In the genomic region with DNA sequence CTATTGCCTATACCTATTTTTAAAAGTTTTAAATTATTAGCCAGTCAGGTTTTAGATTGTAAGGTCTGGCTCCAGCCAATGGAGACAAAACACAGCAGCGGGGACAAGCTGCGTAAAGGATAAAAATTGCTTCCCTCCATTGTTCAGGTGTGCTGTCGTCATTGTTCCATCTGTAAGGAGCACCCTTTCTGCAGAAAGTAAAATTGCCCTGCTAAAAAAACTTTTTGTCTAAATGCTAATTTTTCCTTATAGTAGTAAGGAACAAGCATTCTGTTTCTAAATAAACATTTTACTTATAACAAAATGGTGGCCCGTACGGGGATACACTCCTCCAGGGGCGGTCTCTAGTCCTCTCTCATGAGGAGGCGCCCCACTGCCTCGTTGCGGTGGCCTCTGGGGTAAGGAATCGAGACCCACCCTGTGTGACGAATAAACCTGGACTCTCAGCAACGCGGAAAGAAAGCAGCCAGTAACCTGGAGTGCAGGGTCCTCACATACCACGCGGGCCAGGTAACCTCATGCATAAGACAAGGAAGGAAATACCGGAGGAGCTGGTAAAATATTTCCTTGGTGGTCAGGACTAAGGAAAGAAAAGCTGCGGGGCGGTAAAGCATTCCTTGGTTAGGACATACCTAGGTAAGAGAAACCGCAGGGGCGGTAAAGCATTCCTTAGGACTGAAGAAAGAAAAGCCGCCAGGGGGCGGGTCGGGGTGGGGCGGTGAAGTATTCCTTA, we compare ENCODE assay signal across 16 cellular contexts.
DNase-seq lines count a peak whose midpoint lies in the region; ATAC-seq and TF ChIP-seq lines count a peak whose summit lies in the region.
"Had no signal": no experiment of that assay in that cellular context is flagged by ENCODE, and none has a peak within 500 bp of the region (broad histone marks: within the 10 kb centered on the region; RNA-seq: fewer than 3 reads in every experiment).

No MANE protein-coding gene starts in this region.

- peak overlapping the region; percentile 53 for H3K9ac ChIP-seq in smooth muscle cell (ENCODE audit: low read depth)

- POLR2A ChIA-PET in WTC11 (lab: Charles Lee): interaction anchor here (1.0 kb wide), 1 partner anchor 39 kb away, joined by 3 read pairs; no protein-coding TSS in a partner anchor

- peaks cover 8% of the 10 kb centered on the region for H3K4me1 ChIP-seq in smooth muscle cell (ENCODE audit: low read depth)
- H3K4me1 ChIP-seq: Caco-2 had no signal

- no peaks in the 10 kb centered on the region for H3K27me3 ChIP-seq in smooth muscle cell (ENCODE audit: low read depth)

- WGBS in smooth muscle cell (ENCODE audit: low lambda C conversion rate): 15% methylated on average over 24 of the region's 24 CpGs

- H3K79me2 ChIP-seq in smooth muscle cell (ENCODE audit: low read depth): no peaks in the 10 kb centered on the region

- peaks cover 4% of the 10 kb centered on the region for H3K9me3 Mint-ChIP-seq in activated naive CD8-positive, alpha-beta T cell treated with anti-CD3 and anti-CD28 coated beads for 36 hours
- no peaks in the 10 kb centered on the region for H3K9me3 Mint-ChIP-seq in activated naive CD8-positive, alpha-beta T cell treated with anti-CD3 and anti-CD28 coated beads, Interleukin-2, amount 50 U/mL, for 24 hours
- peaks cover 20% of the 10 kb centered on the region for H3K9me3 Mint-ChIP-seq in WTC11

- H3K36me3 ChIP-seq in smooth muscle cell (ENCODE audit: low read depth): no peaks in the 10 kb centered on the region

- peak overlapping the region; percentile 50 for H3K4me3 ChIP-seq in smooth muscle cell
- H3K4me3 ChIP-seq: GM12878 had no signal

- peak overlapping the region; percentile 94 for H2AFZ ChIP-seq in smooth muscle cell (ENCODE audit: low read depth)

- H3K9me3 ChIP-seq in smooth muscle cell (replicated peaks; ENCODE audit: low read depth): no peaks in the 10 kb centered on the region

- TF ChIP-seq CTCF in WTC11 (IDR thresholded peaks at IDR 0.05) (no peak), smooth muscle cell (IDR thresholded peaks at IDR 0.05; ENCODE audit: borderline replicate concordance, insufficient read depth, poor library complexity, severe bottlenecking) (peak; percentile 17)

- peak overlapping the region; percentile 54 for H3K27ac Mint-ChIP-seq in activated naive CD8-positive, alpha-beta T cell treated with anti-CD3 and anti-CD28 coated beads for 36 hours
- no peak overlapping the region for H3K27ac Mint-ChIP-seq in activated naive CD8-positive, alpha-beta T cell treated with anti-CD3 and anti-CD28 coated beads, Interleukin-2, amount 50 U/mL, for 24 hours
- H3K27ac Mint-ChIP-seq in WTC11: peak overlapping the region; percentile 84; the same call in 1 of the 2 replicates

- peak overlapping the region; percentile 90 for H3K4me2 ChIP-seq in smooth muscle cell

- peak overlapping the region; percentile 83 for H3K27ac ChIP-seq in smooth muscle cell (ENCODE audit: low read depth)
- H3K27ac ChIP-seq: C4-2B had no signal

- H4K20me1 ChIP-seq in smooth muscle cell (ENCODE audit: low read depth): no peaks in the 10 kb centered on the region

- ATAC-seq in activated naive CD8-positive, alpha-beta T cell treated with anti-CD3 and anti-CD28 coated beads, Interleukin-2, amount 50 U/mL, for 24 hours: no peak
- ATAC-seq in WTC11: peak; percentile 94
- ATAC-seq: GM12878 had no signal

- no peaks in the 10 kb centered on the region for H3K4me1 Mint-ChIP-seq in activated naive CD8-positive, alpha-beta T cell treated with anti-CD3 and anti-CD28 coated beads for 36 hours
- H3K4me1 Mint-ChIP-seq in activated naive CD8-positive, alpha-beta T cell treated with anti-CD3 and anti-CD28 coated beads, Interleukin-2, amount 50 U/mL, for 24 hours: peaks cover 3% of the 10 kb centered on the region
- H3K4me1 Mint-ChIP-seq in WTC11: 0 out of 2 replicates have a peak, but pooled peaks cover 3% of the 10 kb centered on the region

- no peak for DNase-seq in activated naive CD8-positive, alpha-beta T cell treated with anti-CD3 and anti-CD28 coated beads for 36 hours
- no peak for DNase-seq in activated naive CD8-positive, alpha-beta T cell treated with anti-CD3 and anti-CD28 coated beads, Interleukin-2, amount 50 U/mL, for 24 hours
- DNase-seq in WTC11 (ENCODE audit: low spot score) (peak; percentile 71), iPS DF 19.7 (ENCODE audit: low read depth, low spot score) (peak; percentile 45), smooth muscle cell (lab: John Stamatoyannopoulos, UW; ENCODE audit: unreplicated experiment) (no peak), COR-L47 (lab: John Stamatoyannopoulos, UW) (no peak), NCI-H524 (lab: John Stamatoyannopoulos, UW) (no peak)
- DNase-seq in activated CD4-positive, CD25-positive, alpha-beta regulatory T cell treated with anti-CD3 and anti-CD28 coated beads, Interleukin-2, amount 50 U/mL, for 72 hours: no peak
- DNase-seq: Caco-2, DMS53, NCI-H1417 treated with DMSO at 0.1 percent for 48 hours, NCI-H2029 treated with DMSO at 0.1 percent for 48 hours, NCI-H510A, SHP77 treated with DMSO at 0.1 percent for 48 hours had no signal

- peaks cover 12% of the 10 kb centered on the region for H3F3A ChIP-seq in smooth muscle cell (ENCODE audit: low read depth)

- H3K4me3 Mint-ChIP-seq in activated naive CD8-positive, alpha-beta T cell treated with anti-CD3 and anti-CD28 coated beads for 36 hours: no peak overlapping the region
- no peak overlapping the region for H3K4me3 Mint-ChIP-seq in activated naive CD8-positive, alpha-beta T cell treated with anti-CD3 and anti-CD28 coated beads, Interleukin-2, amount 50 U/mL, for 24 hours
- H3K4me3 Mint-ChIP-seq in WTC11: peak overlapping the region; percentile 45

- H3K36me3 Mint-ChIP-seq in activated naive CD8-positive, alpha-beta T cell treated with anti-CD3 and anti-CD28 coated beads for 36 hours: peaks cover 78% of the 10 kb centered on the region
- peaks cover 80% of the 10 kb centered on the region for H3K36me3 Mint-ChIP-seq in activated naive CD8-positive, alpha-beta T cell treated with anti-CD3 and anti-CD28 coated beads, Interleukin-2, amount 50 U/mL, for 24 hours (ENCODE audit: low read depth)
- peaks cover 5% of the 10 kb centered on the region for H3K36me3 Mint-ChIP-seq in WTC11

- CTCF ChIA-PET in WTC11 (lab: Charles Lee): interaction anchor here (0.7 to 3.0 kb wide), 4 partner anchors 12 to 269 kb away, joined by 3 to 23 read pairs (median 4); a partner anchor contains a TSS

- H3K27me3 Mint-ChIP-seq in activated naive CD8-positive, alpha-beta T cell treated with anti-CD3 and anti-CD28 coated beads for 36 hours: no peaks in the 10 kb centered on the region
- H3K27me3 Mint-ChIP-seq in activated naive CD8-positive, alpha-beta T cell treated with anti-CD3 and anti-CD28 coated beads, Interleukin-2, amount 50 U/mL, for 24 hours: no peaks in the 10 kb centered on the region
- peaks cover 2% of the 10 kb centered on the region; the same call in 1 of the 2 replicates for H3K27me3 Mint-ChIP-seq in WTC11 (ENCODE audit: low read depth)

TF ChIP-seq in WTC11, 78 proteins besides CTCF, POLR2A, EP300 and RAD21:
- TF ChIP-seq NFYB (CRISPR knock-in tag; conservative IDR thresholded peaks at IDR 0.05; ENCODE audit: low read depth): no peak
- TF ChIP-seq, protein P1, sequence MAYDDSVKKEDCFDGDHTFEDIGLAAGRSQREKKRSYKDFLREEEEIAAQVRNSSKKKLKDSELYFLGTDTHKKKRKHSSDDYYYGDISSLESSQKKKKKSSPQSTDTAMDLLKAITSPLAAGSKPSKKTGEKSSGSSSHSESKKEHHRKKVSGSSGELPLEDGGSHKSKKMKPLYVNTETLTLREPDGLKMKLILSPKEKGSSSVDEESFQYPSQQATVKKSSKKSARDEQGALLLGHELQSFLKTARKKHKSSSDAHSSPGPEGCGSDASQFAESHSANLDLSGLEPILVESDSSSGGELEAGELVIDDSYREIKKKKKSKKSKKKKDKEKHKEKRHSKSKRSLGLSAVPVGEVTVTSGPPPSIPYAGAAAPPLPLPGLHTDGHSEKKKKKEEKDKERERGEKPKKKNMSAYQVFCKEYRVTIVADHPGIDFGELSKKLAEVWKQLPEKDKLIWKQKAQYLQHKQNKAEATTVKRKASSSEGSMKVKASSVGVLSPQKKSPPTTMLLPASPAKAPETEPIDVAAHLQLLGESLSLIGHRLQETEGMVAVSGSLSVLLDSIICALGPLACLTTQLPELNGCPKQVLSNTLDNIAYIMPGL (CRISPR knock-in tag; IDR thresholded peaks at IDR 0.05): no peak

Comparison
In these comparisons a context has a peak if more than half of its experiments do, and no peak if none do; other contexts are left out.
1. DNase-seq: peak in WTC11 (single experiment) and iPS DF 19.7 (single experiment); none in activated naive CD8-positive, alpha-beta T cell treated with anti-CD3 and anti-CD28 coated beads for 36 hours (single experiment), activated naive CD8-positive, alpha-beta T cell treated with anti-CD3 and anti-CD28 coated beads, Interleukin-2, amount 50 U/mL, for 24 hours (single experiment), smooth muscle cell (single experiment), COR-L47 (single experiment), NCI-H524 (0 of 2) and activated CD4-positive, CD25-positive, alpha-beta regulatory T cell treated with anti-CD3 and anti-CD28 coated beads, Interleukin-2, amount 50 U/mL, for 72 hours (single experiment).